ENCODE assay signal across 1 cellular context in the genomic region with DNA sequence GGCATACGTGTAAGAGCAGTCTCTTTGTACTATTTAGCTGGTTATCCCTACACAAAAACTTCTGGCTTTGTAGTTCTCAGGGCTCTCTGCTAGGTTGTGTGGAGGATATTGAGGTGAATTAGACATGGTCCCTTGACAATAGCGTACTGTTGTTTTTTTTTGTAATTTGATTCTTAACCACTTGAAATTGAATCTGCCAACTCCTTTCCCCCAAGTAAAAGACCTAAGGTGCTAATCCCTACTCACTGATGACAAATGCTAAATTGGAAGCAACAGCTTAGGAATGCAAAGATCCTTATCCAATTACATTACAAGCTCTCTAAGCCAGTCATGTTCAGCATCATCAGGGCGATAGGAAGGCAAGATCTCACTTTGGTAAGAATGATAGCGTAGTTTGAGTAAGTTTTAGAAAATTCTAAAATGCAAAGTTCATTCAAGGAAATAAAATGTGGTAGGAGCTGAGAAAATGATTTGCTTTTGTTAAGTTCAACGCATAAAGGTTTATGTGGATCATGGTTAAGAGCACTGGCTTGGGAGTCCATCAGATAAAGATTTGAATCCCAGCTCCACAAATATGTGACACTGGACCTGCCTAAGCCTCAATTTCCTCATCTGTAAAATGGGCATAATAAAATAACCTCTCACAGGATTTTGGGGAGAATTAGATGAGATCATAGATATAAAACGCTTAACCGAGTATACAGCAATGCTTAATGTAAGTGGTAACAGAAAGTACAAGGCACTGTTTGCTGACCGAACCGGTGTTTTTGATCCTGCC.
TF ChIP-seq lines count a peak whose summit lies in the region.

No MANE protein-coding gene starts in this region.

TF ChIP-seq in H1, 55 proteins besides CTCF, POLR2A, EP300 and RAD21:
- no peak for TF ChIP-seq PHF8 (conservative IDR thresholded peaks at IDR 0.05; ENCODE audit: low read depth, low read length)
- TF ChIP-seq ASH2L (IDR thresholded peaks at IDR 0.05; ENCODE audit: low read length): no peak
- peak; percentile 65; the same call in 1 of the 2 replicates for TF ChIP-seq KDM1A (IDR thresholded peaks at IDR 0.05; ENCODE audit: borderline replicate concordance, low read length)
- no peak for TF ChIP-seq CHD1 (IDR thresholded peaks at IDR 0.05; ENCODE audit: low read depth, low read length)
- TF ChIP-seq KDM4A (IDR thresholded peaks at IDR 0.05; ENCODE audit: low read depth, low read length, severe bottlenecking): no peak
- peak; percentile 6; the same call in 1 of the 2 replicates for TF ChIP-seq SIX5 (IDR thresholded peaks at IDR 0.05; ENCODE audit: low read depth, low read length)
- no peak for TF ChIP-seq NRF1 (IDR thresholded peaks at IDR 0.05; ENCODE audit: low read depth, low read length)
- TF ChIP-seq POU5F1 (IDR thresholded peaks at IDR 0.05; ENCODE audit: low read depth, low read length): no peak
- TF ChIP-seq HDAC2 (IDR thresholded peaks at IDR 0.05; ENCODE audit: borderline replicate concordance in 1 of 2, low read depth in 2 of 2, low read length in 2 of 2): peak in 1 of 2 experiments; percentile 51; a peak in 1 of 4 replicates
